In the genomic region with DNA sequence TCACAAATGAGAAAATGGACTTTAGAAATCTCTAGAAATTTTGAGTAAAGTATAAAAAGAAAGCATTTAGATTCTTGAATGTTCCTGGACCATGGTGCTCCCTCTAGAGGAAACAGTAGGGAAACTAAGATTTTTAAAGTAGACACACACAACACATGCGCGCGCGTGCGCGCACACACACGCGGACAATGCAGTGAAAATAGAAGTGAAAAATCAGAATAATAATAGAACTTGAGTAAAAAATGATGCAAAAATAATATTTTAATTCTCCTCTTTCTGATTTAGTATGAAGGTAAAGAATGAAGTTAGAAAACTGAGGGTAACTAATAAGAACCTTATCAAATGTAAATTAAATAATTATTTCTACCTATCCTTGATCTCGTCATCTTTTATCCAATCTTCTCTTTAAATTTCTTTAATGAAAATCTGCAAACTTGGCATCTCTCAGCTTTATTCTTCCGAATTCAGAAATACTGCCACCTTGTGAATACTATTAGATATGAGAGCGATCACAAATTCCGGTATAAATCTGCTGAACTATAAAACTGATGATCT, we compare ENCODE assay signal across 9 cellular contexts.
A peak's percentile ranks its signal among the peaks of the same experiment; 100 is the strongest.
DNase-seq lines count a peak whose midpoint lies in the region; ATAC-seq, FAIRE-seq and TF ChIP-seq lines count a peak whose summit lies in the region.
"Had no signal": no experiment of that assay in that cellular context is flagged by ENCODE, and none has a peak within 500 bp of the region (broad histone marks: within the 10 kb centered on the region; RNA-seq: fewer than 3 reads in every experiment).

No MANE protein-coding gene starts in this region.

- H4K20me1 ChIP-seq in keratinocyte (ENCODE audit: control insufficient read depth, extremely low read depth, insufficient read depth, low read length): no peaks in the 10 kb centered on the region

- no peaks in the 10 kb centered on the region for H3K9me3 ChIP-seq in keratinocyte (ENCODE audit: control insufficient read depth, low read depth, low read length)

- H3K79me2 ChIP-seq in keratinocyte (ENCODE audit: control insufficient read depth, insufficient read depth, low read length): no peaks in the 10 kb centered on the region

- no peaks in the 10 kb centered on the region for H3K36me3 ChIP-seq in keratinocyte (ENCODE audit: control insufficient read depth in 2 of 2, extremely low read depth in 1 of 2, insufficient read depth in 2 of 2, low read length in 2 of 2)
- H3K36me3 ChIP-seq in H7 (replicated peaks; ENCODE audit: control insufficient read depth, insufficient read depth, low read length): no peaks in the 10 kb centered on the region; the same call in 1 of the 2 replicates

- H3K4me3 ChIP-seq in HFF-Myc (replicated peaks; ENCODE audit: low read depth, low read length) (no peak overlapping the region), astrocyte of the cerebellum (ENCODE audit: low read depth, low read length) (no peak overlapping the region), keratinocyte (ENCODE audit: control insufficient read depth in 2 of 3, extremely low read depth in 1 of 3, insufficient read depth in 2 of 3, low read depth in 1 of 3, low read length in 3 of 3) (no peak overlapping the region), H7 (ENCODE audit: insufficient read depth, low read depth, low read length) (no peak overlapping the region)

- no peaks in the 10 kb centered on the region for H3K9me1 ChIP-seq in keratinocyte (ENCODE audit: control insufficient read depth, extremely low read depth, insufficient read depth, low read length)

- dilution Hi-C loops in keratinocyte (cut with MboI; ENCODE audit: extremely low pct_ligation_motif_present, low sequenced_read_pairs): no loop called here

- in situ Hi-C loops in ACHN (cut with HindIII; ENCODE audit: low pct_ligation_motif_present, low pct_unique_long_range_greater_than_20kb, low sequenced_read_pairs) (no loop called here), astrocyte of the cerebellum (cut with HindIII; ENCODE audit: low sequenced_read_pairs) (no loop called here)

- peak; percentile 14 for TF ChIP-seq CTCF in HFF-Myc (IDR thresholded peaks at IDR 0.05; ENCODE audit: low read depth, low read length, missing control alignments)
- TF ChIP-seq CTCF in astrocyte of the cerebellum (IDR thresholded peaks at IDR 0.05; ENCODE audit: low read depth, low read length, missing control alignments): peak; percentile 29
- peak; percentile 22 to 43 (median 30) for TF ChIP-seq CTCF in keratinocyte (optimal IDR thresholded peaks at IDR 0.05 in 1 of 3, IDR thresholded peaks at IDR 0.05 in 1 of 3, conservative IDR thresholded peaks at IDR 0.05 in 1 of 3; ENCODE audit: extremely low read depth in 1 of 3, insufficient read depth in 2 of 3, low read length in 3 of 3)

- peak; percentile 55 for DNase-seq in ACHN
- no peak for DNase-seq in HFF-Myc (ENCODE audit: extremely low read depth, low read depth)
- no peak for DNase-seq in astrocyte of the cerebellum (ENCODE audit: low read depth)
- DNase-seq in keratinocyte (ENCODE audit: low read depth, low spot score): no peak
- DNase-seq in effector CD4-positive, alpha-beta T cell: no peak
- no peak for DNase-seq in H7

- no peak for FAIRE-seq in keratinocyte (lab: Jason Lieb, UNC)
- FAIRE-seq: TTC549 had no signal

- no peak overlapping the region for H3K27ac ChIP-seq in keratinocyte (ENCODE audit: control insufficient read depth, insufficient read depth, low read length)

- H3K9ac ChIP-seq in keratinocyte (ENCODE audit: control insufficient read depth, extremely low read depth, insufficient read depth, low read length): no peak overlapping the region

- H2AFZ ChIP-seq in keratinocyte (ENCODE audit: control insufficient read depth, low read length): no peak overlapping the region

- H3K4me1 ChIP-seq in keratinocyte (ENCODE audit: control insufficient read depth, extremely low read depth, insufficient read depth, low read length): peaks cover 6% of the 10 kb centered on the region

- ATAC-seq in GM21528 (IDR thresholded peaks at IDR 0.05; ENCODE audit: low FRiP score, unreplicated experiment): no peak
- ATAC-seq in activated CD4-positive, CD25-positive, alpha-beta regulatory T cell treated with anti-CD3 and anti-CD28 coated beads, Interleukin-2, amount 50 U/mL, for 24 hours: no peak

- H3K4me2 ChIP-seq in keratinocyte (ENCODE audit: control insufficient read depth, extremely low read depth, insufficient read depth, low read depth, low read length): no peak overlapping the region

- no peaks in the 10 kb centered on the region for H3K27me3 ChIP-seq in keratinocyte (ENCODE audit: control insufficient read depth, extremely low read depth, insufficient read depth, low read length)
- no peaks in the 10 kb centered on the region for H3K27me3 ChIP-seq in H7 (ENCODE audit: control insufficient read depth, insufficient read depth, low read length)
